ENCODE assay signal across 8 cellular contexts in genomic region chr19:13849991-13850909, GRCh38. TPM values are rescaled to one million over a fixed set of nuclear protein-coding genes. Genes with fewer than 3 reads are reported as not detected.
A peak's percentile ranks its signal among the peaks of the same experiment; 100 is the strongest.
DNase-seq lines count a peak whose midpoint lies in the region; ATAC-seq, FAIRE-seq and TF ChIP-seq lines count a peak whose summit lies in the region.

No MANE protein-coding gene starts in this region.

- ATAC-seq in Panc1 = peak; percentile 35
- no peak for ATAC-seq in activated naive CD4-positive, alpha-beta T cell treated with anti-CD3 and anti-CD28 coated beads, Interleukin-2, amount 50 U/mL, for 72 hours
- ATAC-seq in upper lobe of left lung (ENCODE audit: low FRiP score in 2 of 2) = peak in 1 of 2 donors; percentile 55
- ATAC-seq in GM21723 (IDR thresholded peaks at IDR 0.05; ENCODE audit: unreplicated experiment) = no peak

- TF ChIP-seq EP300 in upper lobe of left lung (IDR thresholded peaks at IDR 0.05) = peak in 2 of 4 donors; percentile 39 to 48

- peak; percentile 66 for DNase-seq in A172 (ENCODE audit: low spot score)
- DNase-seq in H4 (ENCODE audit: low spot score) = peak; percentile 72
- DNase-seq in Panc1 (ENCODE audit: low read depth, low spot score) = no peak
- peak; percentile 79 to 81 for DNase-seq in activated naive CD4-positive, alpha-beta T cell treated with anti-CD3 and anti-CD28 coated beads, Interleukin-2, amount 50 U/mL, for 72 hours (ENCODE audit: low spot score in 2 of 2)
- peak; percentile 86 for DNase-seq in frontal cortex (ENCODE audit: low spot score in 2 of 2)
- peak; percentile 87 to 98 for DNase-seq in upper lobe of left lung

- peak overlapping the region; percentile 18 to 29 for H3K4me3 ChIP-seq in Panc1 (ENCODE audit: low read depth in 2 of 2, low read length in 2 of 2)
- peak overlapping the region in 3 of 4 donors; percentile 30 to 48 (median 40) for H3K4me3 ChIP-seq in upper lobe of left lung

- H3K27me3 Mint-ChIP-seq in nephron (ENCODE audit: low read depth) = peaks cover 4% of the 10 kb centered on the region

- in situ Hi-C loops in Panc1 (cut with HindIII; ENCODE audit: low pct_unique_long_range_greater_than_20kb, low sequenced_read_pairs) = no loop called here

- 18 to 79% methylated on average over 13 to 61 of the region's 66 CpGs for WGBS in upper lobe of left lung, 2 donors

- H3K27ac ChIP-seq in Panc1 (ENCODE audit: low read length) (peak overlapping the region; percentile 99), upper lobe of left lung (peak overlapping the region; percentile 96 to 100 (median 100))

- H3K27ac Mint-ChIP-seq in activated naive CD4-positive, alpha-beta T cell treated with anti-CD3 and anti-CD28 coated beads, Interleukin-2, amount 50 U/mL, for 72 hours = peak overlapping the region; percentile 85 to 98
- H3K27ac Mint-ChIP-seq in nephron = peak overlapping the region; percentile 81 to 97 (median 96)

- H3K27me3 ChIP-seq in Panc1 (ENCODE audit: control insufficient read depth, insufficient read depth, low read length) (no peaks in the 10 kb centered on the region), upper lobe of left lung (no peaks in the 10 kb centered on the region)

- TSS peak; percentile 41 for BruUV-seq in Panc1 (replicated peaks; lab: Mats Ljungman, UMichigan)

- H3K4me1 ChIP-seq in Panc1 (ENCODE audit: control insufficient read depth, insufficient read depth, low read length) (peaks cover 59% of the 10 kb centered on the region), upper lobe of left lung (peaks cover 42 to 69% (median 62%) of the 10 kb centered on the region in 4 donors)

- TF ChIP-seq CTCF in Panc1 (IDR thresholded peaks at IDR 0.05) (no peak), nephron (IDR thresholded peaks at IDR 0.05; ENCODE audit: unreplicated experiment in 3 of 3) (no peak), upper lobe of left lung (IDR thresholded peaks at IDR 0.05) (no peak)

- CTCF ChIA-PET in Panc1 (lab: Charles Lee) = interaction anchor here (0.9 kb wide), 1 partner anchor 12 kb away, joined by 3 read pairs; no protein-coding TSS in a partner anchor

- TF ChIP-seq POLR2A in upper lobe of left lung (IDR thresholded peaks at IDR 0.05) = peak in 2 of 4 donors; percentile 72 to 74

- POLR2A ChIA-PET in Panc1 (lab: Charles Lee) = interaction anchor here (1.4 to 4.4 kb wide), 2 partner anchors 10 to 14 kb away, joined by 3 to 26 read pairs; no protein-coding TSS in a partner anchor

- no peaks in the 10 kb centered on the region for H3K36me3 Mint-ChIP-seq in activated naive CD4-positive, alpha-beta T cell treated with anti-CD3 and anti-CD28 coated beads, Interleukin-2, amount 50 U/mL, for 72 hours
- no peaks in the 10 kb centered on the region for H3K36me3 Mint-ChIP-seq in nephron (ENCODE audit: low read depth)

- intact Hi-C loops in Panc1 (cut with micrococcal nuclease; ENCODE audit: unreplicated experiment) = no loop called here

- peak overlapping the region; percentile 31 to 73 (median 62) for H3K4me3 Mint-ChIP-seq in nephron

- H3K9me3 ChIP-seq in Panc1 (ENCODE audit: control insufficient read depth, insufficient read depth, low read depth, low read length) (no peaks in the 10 kb centered on the region), upper lobe of left lung (no peaks in the 10 kb centered on the region)

- no peak for FAIRE-seq in frontal cortex (lab: Jason Lieb, UNC)

- H3K4me1 Mint-ChIP-seq in nephron = peaks cover 38% of the 10 kb centered on the region

- no peaks in the 10 kb centered on the region for H3K36me3 ChIP-seq in Panc1 (ENCODE audit: control insufficient read depth, insufficient read depth, low read length)
- no peaks in the 10 kb centered on the region for H3K36me3 ChIP-seq in upper lobe of left lung

- no peaks in the 10 kb centered on the region for H3K9me3 Mint-ChIP-seq in activated naive CD4-positive, alpha-beta T cell treated with anti-CD3 and anti-CD28 coated beads, Interleukin-2, amount 50 U/mL, for 72 hours
- H3K9me3 Mint-ChIP-seq in nephron = no peaks in the 10 kb centered on the region

RNA-seq across cellular contexts. Expression of gene NANOS3, which starts 26.7 kb away (rescaled TPM):
- total RNA-seq in A172 (2014; rRNA removed; shearing (Covaris generic)) = not detected in 2 replicates
- total RNA-seq in H4 (2014; rRNA removed; shearing (Covaris generic)) = not detected in 2 replicates
- total RNA-seq in Panc1 (2021; ENCODE audit: unreplicated experiment) (0.33 TPM), frontal cortex (3.7 TPM), upper lobe of left lung (1 to 10 TPM in 2 of 6 donors, not detected in 4; 1.3 to 5.2 TPM)
- 0.71 TPM for polyA plus RNA-seq in Panc1 (2012; ENCODE audit: insufficient read length)
- under 1 TPM; 0.88 to 0.98 TPM for total RNA-seq in activated naive CD4-positive, alpha-beta T cell treated with anti-CD3 and anti-CD28 coated beads, Interleukin-2, amount 50 U/mL, for 72 hours

RNA-seq across cellular contexts. Expression of gene ZSWIM4, which starts 55.0 kb away (rescaled TPM):
- 4.5 and 6.8 TPM in 2 replicates for total RNA-seq in A172 (2014; rRNA removed; shearing (Covaris generic))
- 1.3 and 5.7 TPM in 2 replicates for total RNA-seq in H4 (2014; rRNA removed; shearing (Covaris generic))
- total RNA-seq in Panc1 (2021; ENCODE audit: unreplicated experiment) = 8.7 TPM
- polyA plus RNA-seq in Panc1 (2012; ENCODE audit: insufficient read length) = 11.3 TPM
- 1 to 10 TPM; 6.3 to 8.8 TPM for total RNA-seq in activated naive CD4-positive, alpha-beta T cell treated with anti-CD3 and anti-CD28 coated beads, Interleukin-2, amount 50 U/mL, for 72 hours
- total RNA-seq in frontal cortex = 6.9 TPM
- 10 to 100 TPM in 4 of 6 donors, 1 to 10 TPM in 2; 7.3 to 22.6 (median 10.1) TPM for total RNA-seq in upper lobe of left lung

RNA-seq across cellular contexts. Expression of gene BRME1, which starts 55.7 kb away (rescaled TPM):
- 0.48 and 3.0 TPM in 2 replicates for total RNA-seq in A172 (2014; rRNA removed; shearing (Covaris generic))
- 2.3 and 5.3 TPM in 2 replicates for total RNA-seq in H4 (2014; rRNA removed; shearing (Covaris generic))
- total RNA-seq in Panc1 (2021; ENCODE audit: unreplicated experiment) (6.5 TPM), frontal cortex (13.0 TPM), upper lobe of left lung (1 to 10 TPM in 5 of 6 donors, under 1 TPM in 1; 0.46 to 4.4 (median 2.1) TPM)
- 10.9 TPM for polyA plus RNA-seq in Panc1 (2012; ENCODE audit: insufficient read length)
- total RNA-seq in activated naive CD4-positive, alpha-beta T cell treated with anti-CD3 and anti-CD28 coated beads, Interleukin-2, amount 50 U/mL, for 72 hours = 10 to 100 TPM in 1 of 2 donors, 1 to 10 TPM in 1; 5.1 to 10.5 TPM

RNA-seq across cellular contexts. Expression of gene CC2D1A, which starts 55.8 kb away (rescaled TPM):
- 29.7 and 30.8 TPM in 2 replicates for total RNA-seq in A172 (2014; rRNA removed; shearing (Covaris generic))
- 13.5 and 14.9 TPM in 2 replicates for total RNA-seq in H4 (2014; rRNA removed; shearing (Covaris generic))
- total RNA-seq in Panc1 (2021; ENCODE audit: unreplicated experiment) = 28.0 TPM
- 30.8 TPM for polyA plus RNA-seq in Panc1 (2012; ENCODE audit: insufficient read length)
- 10 to 100 TPM; 29.4 to 57.9 TPM for total RNA-seq in activated naive CD4-positive, alpha-beta T cell treated with anti-CD3 and anti-CD28 coated beads, Interleukin-2, amount 50 U/mL, for 72 hours
- total RNA-seq in frontal cortex = 10.2 TPM
- 10 to 100 TPM; 30.4 to 95.3 (median 35.3) TPM for total RNA-seq in upper lobe of left lung
